Comparison of ENCODE assay signal across 8 cellular contexts in the genomic region with DNA sequence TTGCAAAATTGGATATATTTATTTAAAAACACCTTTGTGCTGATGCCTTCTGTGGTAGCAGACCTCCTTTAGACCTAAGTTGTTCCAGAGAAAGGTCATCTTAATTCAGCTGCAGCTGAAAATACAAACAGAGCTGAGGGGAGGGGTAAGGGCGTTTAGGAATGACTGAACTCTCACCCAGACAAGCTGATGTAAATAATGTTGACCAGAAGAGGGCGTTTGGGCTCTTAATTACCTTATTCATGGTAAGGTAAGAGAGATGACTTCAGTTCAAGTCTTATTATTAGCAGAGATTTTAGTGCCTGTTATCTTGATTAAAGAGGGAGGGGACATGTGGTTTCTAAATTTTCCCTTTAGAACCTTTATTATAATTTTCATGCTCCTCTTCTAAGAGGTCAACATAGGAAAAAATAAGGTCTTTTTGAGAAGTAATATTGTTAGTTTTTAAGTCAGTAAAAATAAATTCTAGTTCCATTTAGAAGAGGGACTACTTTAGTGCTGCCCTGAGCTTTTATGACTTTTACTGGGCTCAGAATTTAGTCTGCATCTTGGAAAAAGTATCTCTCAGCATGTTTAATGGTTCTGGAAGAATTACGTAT. TPM values are rescaled to one million over a fixed set of nuclear protein-coding genes. Genes with fewer than 3 reads are reported as not detected.
A peak's percentile ranks its signal among the peaks of the same experiment; 100 is the strongest.
DNase-seq lines count a peak whose midpoint lies in the region; ATAC-seq, FAIRE-seq and TF ChIP-seq lines count a peak whose summit lies in the region.

No MANE protein-coding gene starts in this region.

- DNase-seq in DMS153 (lab: John Stamatoyannopoulos, UW) = peak; percentile 36
- DNase-seq in NCI-H69 (lab: John Stamatoyannopoulos, UW) = peak; percentile 78
- DNase-seq in astrocyte of the spinal cord (ENCODE audit: low read depth, low spot score) = peak; percentile 65
- DNase-seq in kidney = no peak
- DNase-seq in urothelium cell line (ENCODE audit: low spot score) = peak; percentile 43

- TF ChIP-seq CTCF in astrocyte of the spinal cord (IDR thresholded peaks at IDR 0.05; ENCODE audit: low read depth, low read length) (peak; percentile 62), kidney (IDR thresholded peaks at IDR 0.05; ENCODE audit: borderline replicate concordance, extremely low read depth, insufficient read depth) (peak; percentile 17)

- no peak overlapping the region for H3K9ac ChIP-seq in kidney (ENCODE audit: low read length in 2 of 2)

- H3K4me3 ChIP-seq in astrocyte of the spinal cord (ENCODE audit: low read depth, low read length) = no peak overlapping the region
- no peak overlapping the region for H3K4me3 ChIP-seq in kidney (ENCODE audit: low read length in 2 of 2)

- no peaks in the 10 kb centered on the region for H3K4me1 ChIP-seq in kidney (ENCODE audit: control insufficient read depth in 1 of 2, insufficient read depth in 1 of 2, low read depth in 1 of 2, low read length in 2 of 2)

- ATAC-seq in GM19324 (IDR thresholded peaks at IDR 0.05; ENCODE audit: low FRiP score, unreplicated experiment) (peak; percentile 54), HG03439 (IDR thresholded peaks at IDR 0.05; ENCODE audit: unreplicated experiment) (peak; percentile 69), HG03457 (IDR thresholded peaks at IDR 0.05; ENCODE audit: unreplicated experiment) (no peak)

- in situ Hi-C loops in astrocyte of the spinal cord (cut with HindIII; ENCODE audit: low sequenced_read_pairs) = no loop called here

- FAIRE-seq in kidney (lab: Jason Lieb, UNC) (no peak), urothelium cell line (lab: Jason Lieb, UNC) (no peak)

- intact Hi-C loops in kidney (cut with DNase I) = loop anchor here (10.0 kb wide), 1 partner anchor 432 kb away; no protein-coding TSS in a partner anchor

- no peak overlapping the region for H3K27ac ChIP-seq in kidney (ENCODE audit: low read depth in 2 of 2, low read length in 2 of 2)

- H3K36me3 ChIP-seq in kidney (ENCODE audit: control insufficient read depth in 1 of 2, insufficient read depth in 2 of 2, low read length in 2 of 2) = no peaks in the 10 kb centered on the region

- no peaks in the 10 kb centered on the region for H3K9me3 ChIP-seq in kidney (ENCODE audit: control insufficient read depth in 1 of 2, low read length in 2 of 2)

RNA-seq across cellular contexts. Expression of a gene that starts 46.3 kb away (rescaled TPM):
- total RNA-seq in kidney = 4.9 TPM
- polyA plus RNA-seq in kidney (ENCODE audit: insufficient read depth, low read depth, low replicate concordance) = 0.47 TPM
